ENCODE assay signal across 8 cellular contexts in genomic region chr15:39756806-39757522, GRCh38. TPM values are rescaled to one million over a fixed set of nuclear protein-coding genes. Genes with fewer than 3 reads are reported as not detected.
DNase-seq lines count a peak whose midpoint lies in the region; ATAC-seq and TF ChIP-seq lines count a peak whose summit lies in the region.

No MANE protein-coding gene starts in this region.

- no TSS peak for BruUV-seq in A673 (replicated peaks; lab: Mats Ljungman, UMichigan)

- 51 to 69% methylated on average over 2 of the region's 2 CpGs for WGBS in testis, 2 donors

- intact Hi-C loops in A673 (cut with micrococcal nuclease; ENCODE audit: unreplicated experiment) (loop anchor here (1.0 to 10.0 kb wide), 4 partner anchors 71 to 1050 kb away; no protein-coding TSS in a partner anchor), testis (cut with DNase I; ENCODE audit: low total_unique reads) (no loop called here)

- TF ChIP-seq CTCF in A673 (conservative IDR thresholded peaks at IDR 0.05; ENCODE audit: low read depth, low read length) (peak; percentile 87), WI38 (IDR thresholded peaks at IDR 0.05; ENCODE audit: low read depth, low read length) (peak; percentile 41; the same call in 1 of the 2 replicates), testis (IDR thresholded peaks at IDR 0.05) (peak; percentile 64 to 90 (median 67))

- no peak overlapping the region for H3K27ac ChIP-seq in A673 (ENCODE audit: low read depth, low read length, poor library complexity, severe bottlenecking)
- no peak overlapping the region for H3K27ac ChIP-seq in testis

- H3K9me3 ChIP-seq in A673 (ENCODE audit: low read depth, low read length, poor library complexity, severe bottlenecking) (no peaks in the 10 kb centered on the region), testis (no peaks in the 10 kb centered on the region)

- CTCF ChIA-PET in A673 (lab: Charles Lee) = interaction anchor here (0.5 to 2.7 kb wide), 11 partner anchors 21 to 585 kb away, joined by 3 to 33 read pairs (median 4); no protein-coding TSS in a partner anchor

- POLR2A ChIA-PET in A673 (lab: Charles Lee; ENCODE audit: low non-redundant PET) = interaction anchor here (0.7 kb wide), 1 partner anchor 167 kb away, joined by 3 read pairs; no protein-coding TSS in a partner anchor

- no peaks in the 10 kb centered on the region for H3K4me1 ChIP-seq in A673 (ENCODE audit: insufficient read depth, low read length, poor library complexity, severe bottlenecking)
- no peaks in the 10 kb centered on the region for H3K4me1 ChIP-seq in testis

- H3K36me3 ChIP-seq in A673 (ENCODE audit: insufficient read depth, low read length, poor library complexity, severe bottlenecking) (no peaks in the 10 kb centered on the region), testis (ENCODE audit: low read depth, missing control alignments) (no peaks in the 10 kb centered on the region)

- H3K27me3 ChIP-seq in A673 (replicated peaks; ENCODE audit: insufficient read depth, low read depth, low read length, poor library complexity) (peaks cover 5% of the 10 kb centered on the region), testis (no peaks in the 10 kb centered on the region)

- ATAC-seq in GM21390 (IDR thresholded peaks at IDR 0.05; ENCODE audit: unreplicated experiment) = no peak
- ATAC-seq in GM21381 (IDR thresholded peaks at IDR 0.05; ENCODE audit: unreplicated experiment) = no peak

- DNase-seq in A673 (ENCODE audit: low spot score) (peak; percentile 72), GM03348 (ENCODE audit: low spot score) (peak; percentile 25), NCI-H2107 treated with DMSO at 0.1 percent for 48 hours (lab: John Stamatoyannopoulos, UW; ENCODE audit: unreplicated experiment) (peak; percentile 41), iPS-NIHi11 (ENCODE audit: low spot score) (peak; percentile 45), testis (peak; percentile 51)

- TF ChIP-seq POLR2A in testis (IDR thresholded peaks at IDR 0.05) = no peak

- H3K4me3 ChIP-seq in A673 (ENCODE audit: low read depth, low read length, poor library complexity, severe bottlenecking) (no peak overlapping the region), WI38 (ENCODE audit: low read depth, low read length) (no peak overlapping the region), testis (no peak overlapping the region)

RNA-seq across cellular contexts. Expression of gene FSIP1, which starts 25.7 kb away (rescaled TPM):
- total RNA-seq in A673 (2021) = 0.37 and 0.70 TPM in 2 replicates
- total RNA-seq in testis = 1 to 10 TPM; 5.8 to 8.2 TPM
- polyA plus RNA-seq in testis (ENCODE audit: insufficient read depth, low read depth, low replicate concordance) = 11.2 TPM
